24 cellular contexts compared by ENCODE assay signal in genomic region chr1:173114381-173114780, GRCh38.
DNase-seq lines count a peak whose midpoint lies in the region; ATAC-seq, FAIRE-seq and TF ChIP-seq lines count a peak whose summit lies in the region.
"Had no signal": no experiment of that assay in that cellular context is flagged by ENCODE, and none has a peak within 500 bp of the region (broad histone marks: within the 10 kb centered on the region; RNA-seq: fewer than 3 reads in every experiment).

No MANE protein-coding gene starts in this region.

- no peaks in the 10 kb centered on the region for H4K20me1 ChIP-seq in BLaER1 treated with 17β-estradiol and CSF1 and Interleukin-3, amounts not matched to agents 10 nM and 100 nM

- no peaks in the 10 kb centered on the region for H3K27me3 ChIP-seq in BLaER1 treated with 17β-estradiol and CSF1 and Interleukin-3, amounts not matched to agents 10 nM and 100 nM
- H3K27me3 ChIP-seq in bronchial epithelial cell (ENCODE audit: control insufficient read depth, insufficient read depth, low read length) (no peaks in the 10 kb centered on the region), foreskin keratinocyte (no peaks in the 10 kb centered on the region)
- H3K27me3 ChIP-seq: BE2C had no signal

- POLR2A ChIA-PET in activated CD4-positive, alpha-beta memory T cell treated with anti-CD3 and anti-CD28 coated beads, Interleukin-2, amount 10 ng/mL, durations not matched to agents 7 days and 5 days (lab: Charles Lee): no interaction called here

- intact Hi-C loops in sciatic nerve (cut with DNase I): no loop called here

- TF ChIP-seq CTCF in bronchial epithelial cell (IDR thresholded peaks at IDR 0.05; ENCODE audit: insufficient read depth, low read length, severe bottlenecking) (no peak), foreskin keratinocyte (conservative IDR thresholded peaks at IDR 0.05) (no peak)

- H3K36me3 Mint-ChIP-seq in activated CD4-positive, alpha-beta memory T cell treated with anti-CD3 and anti-CD28 coated beads, Interleukin-2, amount 10 ng/mL, durations not matched to agents 7 days and 5 days (ENCODE audit: low read depth): no peaks in the 10 kb centered on the region
- H3K36me3 Mint-ChIP-seq: CD4-positive, CD25-positive, alpha-beta regulatory T cell had no signal

- H3K27ac Mint-ChIP-seq in activated CD4-positive, alpha-beta memory T cell treated with anti-CD3 and anti-CD28 coated beads, Interleukin-2, amount 10 ng/mL, durations not matched to agents 7 days and 5 days: no peak overlapping the region

- H3K4me3 ChIP-seq in BLaER1 treated with 17β-estradiol and CSF1 and Interleukin-3, amounts not matched to agents 10 nM and 100 nM: no peak overlapping the region
- H3K4me3 ChIP-seq in bronchial epithelial cell (ENCODE audit: low read depth, low read length): no peak overlapping the region
- H3K4me3 ChIP-seq: GM23248 had no signal

- peaks cover 0 to 6% (median 0%) of the 10 kb centered on the region in 11 experiments; a peak in 1 of 22 replicates for H3K36me3 ChIP-seq in BLaER1 treated with 17β-estradiol and CSF1 and Interleukin-3, amounts not matched to agents 10 nM and 100 nM
- H3K36me3 ChIP-seq in bronchial epithelial cell (ENCODE audit: control insufficient read depth, insufficient read depth, low read length): no peaks in the 10 kb centered on the region
- H3K36me3 ChIP-seq: BE2C had no signal

- peak; percentile 58 for DNase-seq in bronchial epithelial cell (ENCODE audit: low read depth)
- DNase-seq in foreskin keratinocyte: peak in 1 of 2 donors; percentile 48
- DNase-seq in sciatic nerve (ENCODE audit: low spot score): no peak
- DNase-seq in activated CD4-positive, alpha-beta memory T cell treated with anti-CD3 and anti-CD28 coated beads, Interleukin-2, amount 10 ng/mL, durations not matched to agents 7 days and 5 days: no peak
- DNase-seq in NCI-H345 (lab: John Stamatoyannopoulos, UW): no peak
- DNase-seq: 8988T; ACHN; BE2C; CD4-positive, CD25-positive, alpha-beta regulatory T cell; DMS153; GM23248; H7; Karpas-422; NCI-H1092; NCI-H1417 treated with DMSO at 0.1 percent for 48 hours; NCI-H187; NCI-H446; NCI-H524 treated with DMSO at 0.1 percent for 48 hours; NCI-H774; Right ventricle myocardium superior; RPMI8226 had no signal

- H3K9me3 Mint-ChIP-seq in activated CD4-positive, alpha-beta memory T cell treated with anti-CD3 and anti-CD28 coated beads, Interleukin-2, amount 10 ng/mL, durations not matched to agents 7 days and 5 days: peaks cover 2% of the 10 kb centered on the region

- no peaks in the 10 kb centered on the region for H3K27me3 Mint-ChIP-seq in activated CD4-positive, alpha-beta memory T cell treated with anti-CD3 and anti-CD28 coated beads, Interleukin-2, amount 10 ng/mL, durations not matched to agents 7 days and 5 days

- peak overlapping the region in 9 of 11 experiments; percentile 26 to 97 (median 86); a peak in 14 of 22 replicates for H3K27ac ChIP-seq in BLaER1 treated with 17β-estradiol and CSF1 and Interleukin-3, amounts not matched to agents 10 nM and 100 nM
- peak overlapping the region; percentile 39 for H3K27ac ChIP-seq in foreskin keratinocyte
- H3K27ac ChIP-seq: GM23248 had no signal

- ATAC-seq in foreskin keratinocyte (no peak), sciatic nerve (peak; percentile 36), HG03045 (IDR thresholded peaks at IDR 0.05; ENCODE audit: unreplicated experiment) (no peak)

- CTCF ChIA-PET in activated CD4-positive, alpha-beta memory T cell treated with anti-CD3 and anti-CD28 coated beads, Interleukin-2, amount 10 ng/mL, durations not matched to agents 7 days and 5 days (lab: Charles Lee): no interaction called here

- peak overlapping the region in 3 of 11 experiments; percentile 55 to 75 (median 74); a peak in 5 of 22 replicates for H3K9ac ChIP-seq in BLaER1 treated with 17β-estradiol and CSF1 and Interleukin-3, amounts not matched to agents 10 nM and 100 nM
- H3K9ac ChIP-seq: GM23248 had no signal

- peak overlapping the region in 8 of 11 experiments; percentile 18 to 88 (median 43); a peak in 13 of 22 replicates for H3K4me2 ChIP-seq in BLaER1 treated with 17β-estradiol and CSF1 and Interleukin-3, amounts not matched to agents 10 nM and 100 nM

- H3K9me3 ChIP-seq in BLaER1 treated with 17β-estradiol and CSF1 and Interleukin-3, amounts not matched to agents 10 nM and 100 nM (replicated peaks in 1 of 11): peaks cover 0 to 19% (median 5%) of the 10 kb centered on the region in 11 experiments; a peak in 14 of 22 replicates
- H3K9me3 ChIP-seq: BE2C had no signal

- FAIRE-seq in bronchial epithelial cell (lab: Jason Lieb, UNC): no peak
- FAIRE-seq: GM18507 had no signal

- H3K4me3 Mint-ChIP-seq in activated CD4-positive, alpha-beta memory T cell treated with anti-CD3 and anti-CD28 coated beads, Interleukin-2, amount 10 ng/mL, durations not matched to agents 7 days and 5 days: no peak overlapping the region
- H3K4me3 Mint-ChIP-seq: CD4-positive, CD25-positive, alpha-beta regulatory T cell had no signal

- peaks cover 14 to 100% (median 59%) of the 10 kb centered on the region in 10 experiments; a peak in 18 of 20 replicates for H3K4me1 ChIP-seq in BLaER1 treated with 17β-estradiol and CSF1 and Interleukin-3, amounts not matched to agents 10 nM and 100 nM
- H3K4me1 ChIP-seq in foreskin keratinocyte: peaks cover 23% of the 10 kb centered on the region
- H3K4me1 ChIP-seq: BE2C had no signal

- H3K4me1 Mint-ChIP-seq in activated CD4-positive, alpha-beta memory T cell treated with anti-CD3 and anti-CD28 coated beads, Interleukin-2, amount 10 ng/mL, durations not matched to agents 7 days and 5 days: no peaks in the 10 kb centered on the region
- H3K4me1 Mint-ChIP-seq: CD4-positive, CD25-positive, alpha-beta regulatory T cell had no signal
